ENCODE assay signal across 24 cellular contexts in the genomic region with DNA sequence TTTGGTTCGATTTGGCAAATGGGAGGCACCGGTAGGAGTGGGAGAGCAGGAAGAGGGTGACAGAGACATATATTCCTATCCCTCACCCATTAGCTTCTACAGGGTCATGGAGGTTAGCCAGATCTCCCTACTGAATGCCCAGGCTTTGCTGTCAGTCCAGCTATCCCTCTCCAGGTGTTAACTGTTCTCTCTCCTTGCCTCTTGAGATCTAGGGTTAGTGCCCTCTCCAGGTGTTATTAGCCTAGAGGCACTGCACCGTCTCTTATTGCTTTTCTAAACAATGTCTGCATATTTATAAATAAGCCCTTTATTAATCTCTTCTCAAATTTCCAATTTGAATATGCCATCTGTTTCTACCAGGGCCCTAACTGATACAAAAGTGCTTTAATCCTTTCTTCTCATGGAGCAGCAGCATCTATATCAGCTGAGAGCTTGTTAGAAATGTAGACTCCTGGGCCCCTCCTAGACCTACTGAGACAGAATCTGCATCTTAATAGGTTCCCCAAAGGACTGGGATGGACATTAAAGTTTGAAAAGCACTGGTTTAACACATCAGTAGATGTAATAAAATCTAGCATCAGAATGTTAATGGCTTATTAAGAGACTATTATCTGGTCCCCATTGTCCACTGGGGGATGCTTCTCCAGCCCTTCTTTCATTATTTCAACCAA.
"Had no signal": no experiment of that assay in that cellular context is flagged by ENCODE, and none has a peak within 500 bp of the region (broad histone marks: within the 10 kb centered on the region; RNA-seq: fewer than 3 reads in every experiment).

No MANE protein-coding gene starts in this region.

- H3K27me3 Mint-ChIP-seq: activated CD4-positive, alpha-beta T cell treated with anti-CD3 and anti-CD28 coated beads for 36 hours; activated naive CD8-positive, alpha-beta T cell treated with anti-CD3 and anti-CD28 coated beads for 36 hours; naive thymus-derived CD8-positive, alpha-beta T cell had no signal

- H3K4me3 Mint-ChIP-seq: activated CD4-positive, alpha-beta T cell treated with anti-CD3 and anti-CD28 coated beads for 36 hours; activated naive CD8-positive, alpha-beta T cell treated with anti-CD3 and anti-CD28 coated beads for 36 hours; activated T-cell treated with anti-CD3 and anti-CD28 coated beads, Interleukin-2, amount 50 U/mL, for 4 hours; central memory CD8-positive, alpha-beta T cell; mesothelial cell of epicardium; naive thymus-derived CD8-positive, alpha-beta T cell; neural progenitor cell; stimulated activated effector memory CD8-positive, alpha-beta T cell treated with anti-CD3 and anti-CD28 coated beads, Interleukin-12 subunit alpha, Interleukin-12 subunit beta, amount 100 ng/mL, for 72 hours had no signal

- H3K36me3 Mint-ChIP-seq: neural progenitor cell; stimulated activated effector memory CD8-positive, alpha-beta T cell treated with anti-CD3 and anti-CD28 coated beads, Interleukin-12 subunit alpha, Interleukin-12 subunit beta, amount 100 ng/mL, for 72 hours had no signal

- H3K4me3 ChIP-seq: breast epithelium, neural progenitor cell, stomach, suprapubic skin, tibial nerve had no signal

- ATAC-seq: activated CD4-positive, alpha-beta T cell treated with anti-CD3 and anti-CD28 coated beads for 36 hours; activated T-cell treated with anti-CD3 and anti-CD28 coated beads, Interleukin-2, amount 50 U/mL, for 4 hours; foreskin keratinocyte; left ventricle myocardium superior; naive thymus-derived CD8-positive, alpha-beta T cell; sciatic nerve; stimulated activated effector memory CD8-positive, alpha-beta T cell treated with anti-CD3 and anti-CD28 coated beads, Interleukin-12 subunit alpha, Interleukin-12 subunit beta, amount 100 ng/mL, for 72 hours had no signal

- H3K36me3 ChIP-seq: breast epithelium, neural progenitor cell, stomach, suprapubic skin, tibial nerve had no signal

- H3K27ac Mint-ChIP-seq: activated CD4-positive, alpha-beta T cell treated with anti-CD3 and anti-CD28 coated beads for 36 hours; activated naive CD8-positive, alpha-beta T cell treated with anti-CD3 and anti-CD28 coated beads for 36 hours; activated T-helper 2 cell treated with anti-CD3 and anti-CD28 coated beads, Interferon-gamma antibody, Interleukin-2, Interleukin-4, amounts not matched to agents 10 μg/mL and 5 μg/mL and 100 μg/mL, durations not matched to agents 14 hours and 24 hours and 36 hours; mesothelial cell of epicardium; naive thymus-derived CD8-positive, alpha-beta T cell; neural progenitor cell; stimulated activated effector memory CD8-positive, alpha-beta T cell treated with anti-CD3 and anti-CD28 coated beads, Interleukin-12 subunit alpha, Interleukin-12 subunit beta, amount 100 ng/mL, for 72 hours had no signal

- H3K27me3 ChIP-seq: breast epithelium, foreskin keratinocyte, neural progenitor cell, suprapubic skin, tibial nerve had no signal

- H3K9ac ChIP-seq: neural progenitor cell had no signal

- H3K9me3 ChIP-seq: suprapubic skin had no signal

- H3K4me1 Mint-ChIP-seq: activated CD4-positive, alpha-beta T cell treated with anti-CD3 and anti-CD28 coated beads for 36 hours; activated naive CD8-positive, alpha-beta T cell treated with anti-CD3 and anti-CD28 coated beads for 36 hours; central memory CD8-positive, alpha-beta T cell; naive thymus-derived CD8-positive, alpha-beta T cell; neural progenitor cell; stimulated activated effector memory CD8-positive, alpha-beta T cell treated with anti-CD3 and anti-CD28 coated beads, Interleukin-12 subunit alpha, Interleukin-12 subunit beta, amount 100 ng/mL, for 72 hours had no signal

- DNase-seq: activated CD4-positive, alpha-beta T cell treated with anti-CD3 and anti-CD28 coated beads for 36 hours; activated CD4-positive, alpha-beta T cell treated with anti-CD3 and anti-CD28 coated beads, Interleukin-2, amount 50 U/mL, for 4 hours; activated CD8-positive, alpha-beta memory T cell treated with anti-CD3 and anti-CD28 coated beads, Interleukin-2, amount 50 U/mL, for 48 hours; activated naive CD4-positive, alpha-beta T cell; activated naive CD8-positive, alpha-beta T cell treated with anti-CD3 and anti-CD28 coated beads for 36 hours; activated T-cell treated with anti-CD3 and anti-CD28 coated beads, Interleukin-2, amount 50 U/mL, for 4 hours; effector memory CD4-positive, alpha-beta T cell; foreskin keratinocyte; left ventricle myocardium superior; mammary epithelial cell; naive thymus-derived CD8-positive, alpha-beta T cell; posterior cingulate gyrus; small intestine; stimulated activated CD4-positive, alpha-beta T cell treated with anti-CD3 and anti-CD28 coated beads, Interleukin-2, amount 100 ng/mL, for 24 hours; stomach had no signal

- H3K27ac ChIP-seq: breast epithelium, foreskin keratinocyte, neural progenitor cell, stomach, suprapubic skin, tibial nerve had no signal

- H3K4me1 ChIP-seq: foreskin keratinocyte, stomach, suprapubic skin, tibial nerve had no signal
